ENCODE assay signal across 1 cellular context in genomic region chr12:89948266-89949175, GRCh38.
TF ChIP-seq lines count a peak whose summit lies in the region.

No MANE protein-coding gene starts in this region.

TF ChIP-seq in GM12878, 131 proteins besides CTCF, POLR2A, EP300 and RAD21 (continued from another document):
- TF ChIP-seq NKRF (conservative IDR thresholded peaks at IDR 0.05) (no peak), HDAC2 (IDR thresholded peaks at IDR 0.05) (no peak), CBFB (IDR thresholded peaks at IDR 0.05; ENCODE audit: low read depth) (no peak), ZNF384 (IDR thresholded peaks at IDR 0.05; ENCODE audit: borderline replicate concordance, low read depth, low read length) (no peak), E2F8 (IDR thresholded peaks at IDR 0.05; ENCODE audit: low read depth, partially characterized antibody) (no peak), ATF7 (IDR thresholded peaks at IDR 0.05; ENCODE audit: low read depth) (no peak), RCOR1 (conservative IDR thresholded peaks at IDR 0.05; ENCODE audit: low read depth, low read length) (no peak), ESRRA (IDR thresholded peaks at IDR 0.05; ENCODE audit: low read length) (no peak), E4F1 (IDR thresholded peaks at IDR 0.05; ENCODE audit: borderline replicate concordance, partially characterized antibody) (no peak), PAX8 (IDR thresholded peaks at IDR 0.05) (no peak), CBX3 (IDR thresholded peaks at IDR 0.05; ENCODE audit: borderline replicate concordance, low read depth) (no peak), RBBP5 (conservative IDR thresholded peaks at IDR 0.05) (no peak)
